ENCODE assay signal across 34 cellular contexts in the genomic region with DNA sequence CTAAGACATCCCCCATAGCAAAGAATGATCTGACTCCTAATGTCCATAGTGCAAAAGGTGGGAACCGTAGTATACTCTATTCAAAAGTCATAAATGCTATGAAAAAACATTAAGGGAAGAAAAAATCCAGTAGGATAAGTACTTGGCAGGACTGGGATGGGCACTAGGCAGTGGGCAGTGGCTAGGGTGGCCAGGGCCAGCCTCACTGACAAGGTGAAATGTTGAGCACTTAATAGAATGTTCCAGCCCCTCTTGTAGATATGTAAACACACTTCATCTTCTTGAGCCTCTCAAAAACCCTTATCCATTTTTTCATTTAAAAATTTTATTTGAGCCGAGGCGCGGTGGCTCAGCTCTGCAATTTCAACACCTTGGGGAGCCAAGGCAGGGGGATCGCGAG. TPM values are rescaled to one million over a fixed set of nuclear protein-coding genes. Genes with fewer than 3 reads are reported as not detected.
"Had no signal": no experiment of that assay in that cellular context is flagged by ENCODE, and none has a peak within 500 bp of the region (broad histone marks: within the 10 kb centered on the region; RNA-seq: fewer than 3 reads in every experiment).

No MANE protein-coding gene starts in this region.

- H3K4me3 ChIP-seq: heart right ventricle, hepatocyte, lung, ovary, right atrium auricular region, right lobe of liver, smooth muscle cell, stomach, testis, thyroid gland, transverse colon, upper lobe of left lung, uterus had no signal

- H3K36me3 ChIP-seq: heart right ventricle, ovary, right atrium auricular region, right lobe of liver, stomach, thyroid gland, transverse colon, upper lobe of left lung, uterus had no signal

- H3K9me3 Mint-ChIP-seq: mesothelial cell of epicardium; natural killer cell treated with Interleukin-12 subunit alpha and Interleukin-12 subunit beta and Interleukin-15 and Interleukin-18, amount 100 ng/mL, for 72 hours; stimulated activated naive B cell treated with anti-CD40 and anti-IgM and Interleukin-4, amounts not matched to agents 10 μg/mL and 1 μg/mL and 100 μg/mL, for 72 hours had no signal

- H3K9me3 ChIP-seq: heart right ventricle, ovary, right atrium auricular region, right lobe of liver, stomach, testis, thyroid gland, transverse colon, upper lobe of left lung, uterus had no signal

- H3K27ac ChIP-seq: hepatocyte, ovary, right atrium auricular region, right lobe of liver, stomach, testis, thyroid gland, transverse colon, upper lobe of left lung, uterus had no signal

- H3K4me1 ChIP-seq: right lobe of liver, thyroid gland, uterus had no signal

- DNase-seq: heart right ventricle; islet precursor cell; kidney glomerular epithelial cell; left cardiac atrium; mesendoderm; naive thymus-derived CD4-positive, alpha-beta T cell; ovary; right lobe of liver; stimulated activated CD4-positive, alpha-beta T cell treated with anti-CD3 and anti-CD28 coated beads, Interleukin-12 subunit alpha, Interleukin-12 subunit beta, amount 100 ng/mL, for 4 hours; stimulated activated CD4-positive, alpha-beta T cell treated with anti-CD3 and anti-CD28 coated beads, Interleukin-15, amount 100 ng/mL, for 24 hours; stimulated activated CD4-positive, alpha-beta T cell treated with anti-CD3 and anti-CD28 coated beads, Interleukin-2, amount 100 ng/mL, for 24 hours; stimulated activated CD4-positive, alpha-beta T cell treated with anti-CD3 and anti-CD28 coated beads, Interleukin-4, amount 100 ng/mL, for 1 hour; stimulated activated naive B cell treated with anti-CD40 and anti-IgM and Interleukin-4, amounts not matched to agents 10 μg/mL and 1 μg/mL and 100 μg/mL, for 72 hours; stimulated activated naive CD8-positive, alpha-beta T cell treated with anti-CD3 and anti-CD28 coated beads, Interleukin-15, Interleukin-2, amounts not matched to agents 100 U/mL and 50 U/mL, for 24 hours; stomach; testis; thyroid gland; transverse colon; uterus had no signal

- H3K36me3 Mint-ChIP-seq: mesothelial cell of epicardium; naive thymus-derived CD4-positive, alpha-beta T cell; natural killer cell treated with Interleukin-12 subunit alpha and Interleukin-12 subunit beta and Interleukin-15 and Interleukin-18, amount 100 ng/mL, for 72 hours had no signal

- H3K4me1 Mint-ChIP-seq: mesothelial cell of epicardium had no signal

- ATAC-seq: naive thymus-derived CD4-positive, alpha-beta T cell; natural killer cell treated with Interleukin-12 subunit alpha and Interleukin-12 subunit beta and Interleukin-15 and Interleukin-18, amount 100 ng/mL, for 72 hours; stimulated activated naive B cell treated with anti-CD40 and anti-IgM and Interleukin-4, amounts not matched to agents 10 μg/mL and 1 μg/mL and 100 μg/mL, for 72 hours; stimulated activated naive CD8-positive, alpha-beta T cell treated with anti-CD3 and anti-CD28 coated beads, Interleukin-15, Interleukin-2, amounts not matched to agents 100 U/mL and 50 U/mL, for 24 hours had no signal

- H3K27ac Mint-ChIP-seq: mesothelial cell of epicardium; naive thymus-derived CD4-positive, alpha-beta T cell; natural killer cell treated with Interleukin-12 subunit alpha and Interleukin-12 subunit beta and Interleukin-15 and Interleukin-18, amount 100 ng/mL, for 72 hours; progenitor cell of endocrine pancreas; stimulated activated naive B cell treated with anti-CD40 and anti-IgM and Interleukin-4, amounts not matched to agents 10 μg/mL and 1 μg/mL and 100 μg/mL, for 72 hours had no signal

- H3K27me3 ChIP-seq: ovary, right lobe of liver, testis had no signal

- H3K4me3 Mint-ChIP-seq: mesothelial cell of epicardium; naive thymus-derived CD4-positive, alpha-beta T cell; natural killer cell treated with Interleukin-12 subunit alpha and Interleukin-12 subunit beta and Interleukin-15 and Interleukin-18, amount 100 ng/mL, for 72 hours; stimulated activated naive B cell treated with anti-CD40 and anti-IgM and Interleukin-4, amounts not matched to agents 10 μg/mL and 1 μg/mL and 100 μg/mL, for 72 hours had no signal

RNA-seq across cellular contexts. Expression of gene CLEC4G, which starts 1.5 kb away (rescaled TPM):
- total RNA-seq: hepatocyte; mesothelial cell of epicardium; myocyte; natural killer cell treated with Interleukin-12 subunit alpha and Interleukin-12 subunit beta and Interleukin-15 and Interleukin-18, amount 100 ng/mL, for 72 hours; progenitor cell of endocrine pancreas; pulmonary artery endothelial cell; renal cortical epithelial cell; smooth muscle cell; uterus had no signal
- polyA plus RNA-seq: hepatocyte; naive thymus-derived CD4-positive, alpha-beta T cell; neural cell; smooth muscle cell had no signal

RNA-seq across cellular contexts. Expression of gene CD209, which starts 14.0 kb away (rescaled TPM):
- total RNA-seq: hepatocyte; mesothelial cell of epicardium; myocyte; natural killer cell treated with Interleukin-12 subunit alpha and Interleukin-12 subunit beta and Interleukin-15 and Interleukin-18, amount 100 ng/mL, for 72 hours; progenitor cell of endocrine pancreas; pulmonary artery endothelial cell; smooth muscle cell had no signal
- polyA plus RNA-seq: hepatocyte; naive thymus-derived CD4-positive, alpha-beta T cell; neural cell; smooth muscle cell had no signal

RNA-seq across cellular contexts. Expression of gene CLEC4M, which starts 29.7 kb away (rescaled TPM):
- total RNA-seq: heart right ventricle; mononuclear cell; myocyte; naive thymus-derived CD4-positive, alpha-beta T cell; natural killer cell treated with Interleukin-12 subunit alpha and Interleukin-12 subunit beta and Interleukin-15 and Interleukin-18, amount 100 ng/mL, for 72 hours; renal cortical epithelial cell; right atrium auricular region; skeletal muscle tissue; smooth muscle cell had no signal
- polyA plus RNA-seq: heart right ventricle, hepatocyte, neural cell, smooth muscle cell, stomach had no signal

RNA-seq across cellular contexts. Expression of gene FCER2, which starts 31.4 kb away (rescaled TPM):
- total RNA-seq: hepatocyte, mesothelial cell of epicardium, myocyte, progenitor cell of endocrine pancreas, pulmonary artery endothelial cell, renal cortical epithelial cell, right atrium auricular region, smooth muscle cell, thyroid gland had no signal
- polyA plus RNA-seq: hepatocyte, liver, neural cell, smooth muscle cell had no signal
